1 cellular context compared by ENCODE assay signal in genomic region chr6:3723251-3723650, GRCh38.
TF ChIP-seq lines count a peak whose summit lies in the region.

No MANE protein-coding gene starts in this region.

TF ChIP-seq in IMR-90, 13 proteins besides CTCF, POLR2A, EP300 and RAD21:
- no peak for TF ChIP-seq RCOR1 (IDR thresholded peaks at IDR 0.05; ENCODE audit: insufficient replicate concordance, low read length)
- TF ChIP-seq FOS (IDR thresholded peaks at IDR 0.05; ENCODE audit: low read depth, low read length): no peak
- TF ChIP-seq SMC3 (IDR thresholded peaks at IDR 0.05; ENCODE audit: low read depth, low read length): no peak
- TF ChIP-seq MXI1 (IDR thresholded peaks at IDR 0.05; ENCODE audit: borderline replicate concordance, low read depth, low read length): no peak
- TF ChIP-seq BHLHE40 (IDR thresholded peaks at IDR 0.05; ENCODE audit: low read depth, low read length): no peak
